1 cellular context compared by ENCODE assay signal in genomic region chr6:18327621-18328548, GRCh38.
A peak's percentile ranks its signal among the peaks of the same experiment; 100 is the strongest.
TF ChIP-seq lines count a peak whose summit lies in the region.

No MANE protein-coding gene starts in this region.

TF ChIP-seq in K562, 482 proteins besides CTCF, POLR2A, EP300 and RAD21 (continued from another document):
- 0 out of 4 replicates have a peak, but pooled peaks of 1 of the 2 experiments have one; percentile 16 for TF ChIP-seq NRF1 (conservative IDR thresholded peaks at IDR 0.05 in 1 of 2, IDR thresholded peaks at IDR 0.05 in 1 of 2)
- TF ChIP-seq E2F6 (IDR thresholded peaks at IDR 0.05; ENCODE audit: borderline replicate concordance in 1 of 2, extremely low read depth in 1 of 2, insufficient read depth in 1 of 2, insufficient read length in 1 of 2, low read depth in 1 of 2, low read length in 1 of 2, poor library complexity in 1 of 2, severe bottlenecking in 1 of 2) = peak in 1 of 2 experiments; percentile 15
TF ChIP-seq in K562: peak in this region for 6.
